In genomic region chr16:82136956-82137818, GRCh38 we compare ENCODE assay signal across 15 cellular contexts. TPM values are rescaled to one million over a fixed set of nuclear protein-coding genes. Genes with fewer than 3 reads are reported as not detected.
A peak's percentile ranks its signal among the peaks of the same experiment; 100 is the strongest.
DNase-seq lines count a peak whose midpoint lies in the region; ATAC-seq and TF ChIP-seq lines count a peak whose summit lies in the region.
"Had no signal": no experiment of that assay in that cellular context is flagged by ENCODE, and none has a peak within 500 bp of the region (broad histone marks: within the 10 kb centered on the region; RNA-seq: fewer than 3 reads in every experiment).

No MANE protein-coding gene starts in this region.

- no peaks in the 10 kb centered on the region for H3K9me3 ChIP-seq in mammary epithelial cell (replicated peaks; ENCODE audit: insufficient read depth, low read length)
- H3K9me3 ChIP-seq: BLaER1 had no signal

- H3K27me3 Mint-ChIP-seq in MCF 10A (ENCODE audit: insufficient read depth, unreplicated experiment), result no peaks in the 10 kb centered on the region

- TF ChIP-seq CTCF in MCF 10A (IDR thresholded peaks at IDR 0.05; ENCODE audit: unreplicated experiment) (no peak), mammary epithelial cell (conservative IDR thresholded peaks at IDR 0.05 in 1 of 2, IDR thresholded peaks at IDR 0.05 in 1 of 2; ENCODE audit: extremely low read depth in 1 of 2, insufficient read depth in 1 of 2, low read depth in 1 of 2, low read length in 2 of 2) (no peak), choroid plexus epithelial cell (conservative IDR thresholded peaks at IDR 0.05; ENCODE audit: low read depth, low read length) (no peak), fibroblast of the aortic adventitia (IDR thresholded peaks at IDR 0.05; ENCODE audit: insufficient read depth, low read length) (no peak)

- H3K4me1 Mint-ChIP-seq in MCF 10A (ENCODE audit: insufficient read depth, unreplicated experiment), result no peaks in the 10 kb centered on the region

- no peak overlapping the region for H2AFZ ChIP-seq in mammary epithelial cell (ENCODE audit: low read depth, low read length)

- H3K36me3 Mint-ChIP-seq in MCF 10A (ENCODE audit: insufficient read depth, unreplicated experiment), result peaks cover 6% of the 10 kb centered on the region

- WGBS in mammary epithelial cell (ENCODE audit: low coverage, missing lambda C conversion rate), result 87% methylated on average over 9 of the region's 9 CpGs

- H3K79me2 ChIP-seq in mammary epithelial cell (ENCODE audit: insufficient read depth, low read length), result no peaks in the 10 kb centered on the region

- H3K36me3 ChIP-seq in mammary epithelial cell (ENCODE audit: insufficient read depth, low read length), result no peaks in the 10 kb centered on the region

- no peak overlapping the region for H3K4me3 Mint-ChIP-seq in MCF 10A (ENCODE audit: unreplicated experiment)

- ATAC-seq in GM21381 (IDR thresholded peaks at IDR 0.05; ENCODE audit: unreplicated experiment) (no peak), HG03460 (IDR thresholded peaks at IDR 0.05; ENCODE audit: unreplicated experiment) (no peak)
- ATAC-seq: PC-3 had no signal

- no peaks in the 10 kb centered on the region for H3K4me1 ChIP-seq in mammary epithelial cell (ENCODE audit: insufficient read depth, low read length)

- no TSS peak for BruUV-seq in MCF 10A (replicated peaks; lab: Mats Ljungman, UMichigan)
- no TSS peak for BruUV-seq in mammary epithelial cell (replicated peaks; lab: Mats Ljungman, UMichigan)

- POLR2A ChIA-PET in MCF 10A (lab: Yijun Ruan, JAX), result no interaction called here

- no peaks in the 10 kb centered on the region for H4K20me1 ChIP-seq in mammary epithelial cell (ENCODE audit: insufficient read depth, low read length)
- H4K20me1 ChIP-seq: BLaER1 had no signal

- no peak overlapping the region for H3K9ac ChIP-seq in mammary epithelial cell (ENCODE audit: insufficient read depth, low read length)
- H3K9ac ChIP-seq: BLaER1 had no signal

- peak; percentile 9 for DNase-seq in MCF 10A (ENCODE audit: unreplicated experiment)
- DNase-seq in mammary epithelial cell, result no peak
- DNase-seq in choroid plexus epithelial cell (ENCODE audit: low read depth), result peak; percentile 29
- peak; percentile 23 for DNase-seq in fibroblast of the aortic adventitia (ENCODE audit: low read depth)
- no peak for DNase-seq in anterior cingulate cortex (lab: John Stamatoyannopoulos, UW)
- DNase-seq: GF-D8, GOT3, NCI-H1436 treated with DMSO at 0.1 percent for 48 hours, NCI-H2029 treated with DMSO at 0.1 percent for 48 hours, NCI-H2171 treated with DMSO at 0.1 percent for 48 hours, NCI-H82, PC-3 had no signal

- H3K27me3 ChIP-seq in mammary epithelial cell (ENCODE audit: insufficient read depth, low read length), result no peaks in the 10 kb centered on the region
- H3K27me3 ChIP-seq: BLaER1 had no signal

- H3K4me2 ChIP-seq in mammary epithelial cell (ENCODE audit: insufficient read depth, low read depth, low read length), result no peak overlapping the region
- H3K4me2 ChIP-seq: BLaER1 had no signal

- dilution Hi-C loops in mammary epithelial cell (cut with HindIII; ENCODE audit: low sequenced_read_pairs), result loop anchor here (5.0 kb wide), 1 partner anchor 100 kb away; no protein-coding TSS in a partner anchor

- intact Hi-C loops in MCF 10A (cut with micrococcal nuclease), result no loop called here
- intact Hi-C loops in mammary epithelial cell (cut with micrococcal nuclease), result no loop called here

- H3K27ac ChIP-seq in mammary epithelial cell (ENCODE audit: insufficient read depth, low read depth, low read length), result no peak overlapping the region
- H3K27ac ChIP-seq: BLaER1 had no signal

- no peak overlapping the region for H3K27ac Mint-ChIP-seq in MCF 10A (ENCODE audit: low read depth, unreplicated experiment)

- no peaks in the 10 kb centered on the region for H3K9me3 Mint-ChIP-seq in MCF 10A (ENCODE audit: unreplicated experiment)

- H3K4me3 ChIP-seq in mammary epithelial cell (replicated peaks in 1 of 3; ENCODE audit: insufficient read depth in 1 of 3, low read depth in 2 of 3, low read length in 3 of 3) (no peak overlapping the region), choroid plexus epithelial cell (ENCODE audit: low read depth, low read length) (no peak overlapping the region), fibroblast of the aortic adventitia (ENCODE audit: low read depth, low read length) (no peak overlapping the region)
- H3K4me3 ChIP-seq: BLaER1 had no signal

- CTCF ChIA-PET in MCF 10A (lab: Yijun Ruan, JAX) (interaction anchor here (0.6 to 1.5 kb wide), 3 partner anchors 21 to 249 kb away, joined by 3 to 5 read pairs (median 4); no protein-coding TSS in a partner anchor), mammary epithelial cell (lab: Charles Lee; ENCODE audit: low non-redundant PET) (no interaction called here)

- in situ Hi-C loops in mammary epithelial cell (cut with MboI; ENCODE audit: low sequenced_read_pairs in 2 of 2), result no loop called here

RNA-seq across cellular contexts. Expression of gene MPHOSPH6, which starts 32.8 kb away (rescaled TPM):
- total RNA-seq in MCF 10A (2022), result 39.9 and 46.8 TPM in 2 replicates
- total RNA-seq in mammary epithelial cell, result 10 to 100 TPM; 39.3 to 68.1 TPM
- 30.9 TPM for polyA plus RNA-seq in mammary epithelial cell
- polyA minus RNA-seq in mammary epithelial cell, result 5.4 TPM
- 20.5 and 32.7 TPM in 2 replicates for total RNA-seq in fibroblast of the aortic adventitia (ENCODE audit: low replicate concordance)

Comparison
In these comparisons a context has a peak if more than half of its experiments do, and no peak if none do; other contexts are left out.
1. DNase-seq: peak in MCF 10A (single experiment), choroid plexus epithelial cell (single experiment) and fibroblast of the aortic adventitia (single experiment); none in mammary epithelial cell (single experiment) and anterior cingulate cortex (0 of 58).